12 cellular contexts compared by ENCODE assay signal in the genomic region with DNA sequence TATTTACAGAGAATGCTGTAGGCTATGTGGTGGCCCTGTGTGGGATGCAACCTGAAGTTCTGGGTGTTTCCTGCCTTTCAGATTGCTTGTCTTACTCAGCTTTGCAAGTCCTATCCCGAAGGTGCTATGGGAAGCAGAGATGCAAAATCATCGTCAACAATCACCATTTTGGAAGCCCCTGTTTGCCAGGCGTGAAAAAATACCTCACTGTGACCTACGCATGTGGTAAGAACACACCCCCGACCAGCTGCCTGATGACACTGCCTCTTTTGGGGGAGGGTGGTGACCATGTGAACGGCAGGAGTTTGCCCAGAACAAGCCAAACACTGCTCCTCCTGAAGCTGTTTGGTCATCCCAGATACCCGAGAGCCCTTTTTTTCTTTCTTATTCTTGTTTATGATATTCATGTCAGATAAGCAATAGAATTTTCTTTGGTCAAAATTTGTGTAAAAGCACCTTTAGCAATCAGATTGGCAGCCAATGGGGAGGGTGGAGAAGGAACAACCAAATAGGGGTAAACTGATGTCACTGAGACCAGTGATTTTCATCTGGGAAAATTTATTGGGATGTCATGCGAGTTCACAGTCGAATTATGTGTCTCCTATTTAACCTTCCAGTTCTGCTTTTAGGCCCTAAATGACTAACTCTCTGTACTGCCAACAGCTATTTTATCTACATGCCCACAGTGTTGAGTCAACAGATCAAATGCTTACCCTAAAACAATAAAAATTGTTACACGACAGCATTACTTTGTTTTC.
DNase-seq lines count a peak whose midpoint lies in the region; ATAC-seq, FAIRE-seq and TF ChIP-seq lines count a peak whose summit lies in the region.
"Had no signal": no experiment of that assay in that cellular context is flagged by ENCODE, and none has a peak within 500 bp of the region (broad histone marks: within the 10 kb centered on the region; RNA-seq: fewer than 3 reads in every experiment).

No MANE protein-coding gene starts in this region.

- BruUV-seq in endothelial cell of umbilical vein (replicated peaks; lab: Mats Ljungman, UMichigan), result TSS peak; percentile 28

- H3K4me3 ChIP-seq in endothelial cell of umbilical vein (replicated peaks in 1 of 3; ENCODE audit: insufficient read depth in 1 of 3, low read depth in 1 of 3, low read length in 3 of 3) (no peak overlapping the region), WERI-Rb-1 (ENCODE audit: low read depth, low read length) (no peak overlapping the region)

- peaks cover 6% of the 10 kb centered on the region for H3K4me1 Mint-ChIP-seq in progenitor cell of endocrine pancreas (ENCODE audit: low read depth)
- H3K4me1 Mint-ChIP-seq: naive B cell had no signal

- H3K4me3 Mint-ChIP-seq in progenitor cell of endocrine pancreas (ENCODE audit: low read depth), result no peak overlapping the region
- H3K4me3 Mint-ChIP-seq: central memory CD8-positive, alpha-beta T cell; naive B cell; type B pancreatic cell had no signal

- CTCF ChIA-PET in endothelial cell of umbilical vein (lab: Charles Lee), result interaction anchor here (1.0 to 1.7 kb wide), 7 partner anchors 17 to 103 kb away, joined by 3 to 8 read pairs (median 4); a partner anchor contains a TSS

- H3K9me3 Mint-ChIP-seq in progenitor cell of endocrine pancreas (ENCODE audit: low read depth), result no peaks in the 10 kb centered on the region
- H3K9me3 Mint-ChIP-seq: central memory CD8-positive, alpha-beta T cell; type B pancreatic cell had no signal

- no peak overlapping the region for H2AFZ ChIP-seq in endothelial cell of umbilical vein (ENCODE audit: low read depth, low read length)

- dilution Hi-C loops in endothelial cell of umbilical vein (cut with MboI; ENCODE audit: extremely low pct_ligation_motif_present, low sequenced_read_pairs), result no loop called here

- ATAC-seq in HG03439 (IDR thresholded peaks at IDR 0.05; ENCODE audit: unreplicated experiment), result no peak

- peak; percentile 20 for TF ChIP-seq POLR2A in endothelial cell of umbilical vein (IDR thresholded peaks at IDR 0.05; ENCODE audit: low read depth, low read length)

- FAIRE-seq in endothelial cell of umbilical vein (lab: Jason Lieb, UNC), result peak; percentile 88

- H3K27me3 Mint-ChIP-seq in progenitor cell of endocrine pancreas, result no peaks in the 10 kb centered on the region
- H3K27me3 Mint-ChIP-seq: central memory CD8-positive, alpha-beta T cell had no signal

- peak overlapping the region; percentile 51 for H3K27ac Mint-ChIP-seq in progenitor cell of endocrine pancreas
- H3K27ac Mint-ChIP-seq: naive B cell, type B pancreatic cell had no signal

- no peaks in the 10 kb centered on the region for H3K36me3 Mint-ChIP-seq in progenitor cell of endocrine pancreas (ENCODE audit: insufficient read depth)
- H3K36me3 Mint-ChIP-seq: naive B cell, type B pancreatic cell had no signal

- H3K27ac ChIP-seq in endothelial cell of umbilical vein (ENCODE audit: insufficient read depth, low read depth, low read length) (peak overlapping the region; percentile 95), WERI-Rb-1 (no peak overlapping the region)

- H3K79me2 ChIP-seq in endothelial cell of umbilical vein (ENCODE audit: control insufficient read depth, insufficient read depth, low read length), result peaks cover 9% of the 10 kb centered on the region

- peaks cover 73% of the 10 kb centered on the region for H3K4me1 ChIP-seq in endothelial cell of umbilical vein (ENCODE audit: control insufficient read depth, extremely low read depth, insufficient read depth, low read length)

- TF ChIP-seq CTCF in endothelial cell of umbilical vein (IDR thresholded peaks at IDR 0.05; ENCODE audit: extremely low read depth in 1 of 2, insufficient read depth in 1 of 2, low read depth in 1 of 2, low read length in 2 of 2) (no peak), progenitor cell of endocrine pancreas (IDR thresholded peaks at IDR 0.05; ENCODE audit: unreplicated experiment) (no peak), WERI-Rb-1 (IDR thresholded peaks at IDR 0.05; ENCODE audit: low read depth, low read length) (no peak)

- no peaks in the 10 kb centered on the region for H3K9me1 ChIP-seq in endothelial cell of umbilical vein (replicated peaks; ENCODE audit: control insufficient read depth, extremely low read depth, insufficient read depth, low read length)

- H3K9ac ChIP-seq in endothelial cell of umbilical vein (replicated peaks; ENCODE audit: extremely low read depth, insufficient read depth, low read length), result peak overlapping the region; percentile 70

- H3K36me3 ChIP-seq in endothelial cell of umbilical vein (ENCODE audit: control insufficient read depth in 2 of 2, extremely low read depth in 1 of 2, insufficient read depth in 2 of 2, low read length in 2 of 2) (peaks cover 0 to 3% of the 10 kb centered on the region in 2 experiments), WERI-Rb-1 (no peaks in the 10 kb centered on the region)

- POLR2A ChIA-PET in endothelial cell of umbilical vein (lab: Charles Lee), result interaction anchor here (1.0 kb wide), 1 partner anchor 11 kb away, joined by 3 read pairs; no protein-coding TSS in a partner anchor

- intact Hi-C loops in endothelial cell of umbilical vein (cut with micrococcal nuclease), result loop anchor here (1.0 to 5.0 kb wide), 4 partner anchors 31 to 80 kb away; no protein-coding TSS in a partner anchor

- no peaks in the 10 kb centered on the region for H4K20me1 ChIP-seq in endothelial cell of umbilical vein (replicated peaks; ENCODE audit: control insufficient read depth, extremely low read depth, insufficient read depth, low read length)

- H3K9me3 ChIP-seq in endothelial cell of umbilical vein (replicated peaks; ENCODE audit: control insufficient read depth, insufficient read depth, low read length), result no peaks in the 10 kb centered on the region
- H3K9me3 ChIP-seq in WERI-Rb-1 (ENCODE audit: severe bottlenecking), result peaks cover 2% of the 10 kb centered on the region

- H3K4me2 ChIP-seq in endothelial cell of umbilical vein (ENCODE audit: insufficient read depth, low read length), result peak overlapping the region; percentile 28

- H3K27me3 ChIP-seq in endothelial cell of umbilical vein (ENCODE audit: control insufficient read depth in 2 of 2, insufficient read depth in 2 of 2, low read length in 2 of 2) (no peaks in the 10 kb centered on the region), WERI-Rb-1 (ENCODE audit: insufficient read depth, low read depth, severe bottlenecking) (no peaks in the 10 kb centered on the region)

- DNase-seq in EL (peak; percentile 81), endothelial cell of umbilical vein (ENCODE audit: low read depth, low spot score) (peak; percentile 91), progenitor cell of endocrine pancreas (ENCODE audit: low spot score, unreplicated experiment) (no peak), Kasumi-1 (lab: John Stamatoyannopoulos, UW) (no peak), SW 1271 (lab: John Stamatoyannopoulos, UW) (no peak), WERI-Rb-1 (no peak)
- DNase-seq: naive B cell, NCI-H1694 treated with DMSO at 0.1 percent for 48 hours had no signal

TF ChIP-seq in PFSK-1, 5 proteins besides CTCF, POLR2A, EP300 and RAD21:
- TF ChIP-seq TAF1 (IDR thresholded peaks at IDR 0.05; ENCODE audit: borderline replicate concordance, insufficient read depth, low read length) (no peak), SIN3A (IDR thresholded peaks at IDR 0.05; ENCODE audit: borderline replicate concordance, insufficient read depth, low read length) (peak; percentile 77; the same call in 1 of the 2 replicates)
TF ChIP-seq in PFSK-1: peak in this region for 1.

TF ChIP-seq in endothelial cell of umbilical vein, 7 proteins besides CTCF, POLR2A, EP300 and RAD21:
- no peak for TF ChIP-seq EZH2 (IDR thresholded peaks at IDR 0.05; ENCODE audit: borderline replicate concordance, low read depth, low read length, severe bottlenecking)
- TF ChIP-seq GATA2 (IDR thresholded peaks at IDR 0.05; ENCODE audit: insufficient read depth, insufficient read length, low read depth, low read length), result peak; percentile 89
- TF ChIP-seq FOS (IDR thresholded peaks at IDR 0.05; ENCODE audit: borderline replicate concordance, insufficient read depth, low read length), result peak; percentile 70
- TF ChIP-seq MYC (IDR thresholded peaks at IDR 0.05; ENCODE audit: low read depth, low read length), result no peak
- TF ChIP-seq JUN (IDR thresholded peaks at IDR 0.05; ENCODE audit: borderline replicate concordance, insufficient read depth, insufficient read length, low read depth), result peak; percentile 69
- TF ChIP-seq, protein P1, sequence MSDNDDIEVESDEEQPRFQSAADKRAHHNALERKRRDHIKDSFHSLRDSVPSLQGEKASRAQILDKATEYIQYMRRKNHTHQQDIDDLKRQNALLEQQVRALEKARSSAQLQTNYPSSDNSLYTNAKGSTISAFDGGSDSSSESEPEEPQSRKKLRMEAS (IDR thresholded peaks at IDR 0.05; ENCODE audit: insufficient read depth, insufficient read length), result no peak
- peak; percentile 43 for TF ChIP-seq POLR2AphosphoS5 (IDR thresholded peaks at IDR 0.05; ENCODE audit: insufficient read depth, low read depth, low read length)

Comparison
In these comparisons a context has a peak if more than half of its experiments do, and no peak if none do; other contexts are left out.
1. DNase-seq: peak in EL (single experiment) and endothelial cell of umbilical vein (single experiment); none in progenitor cell of endocrine pancreas (single experiment), Kasumi-1 (0 of 2), SW 1271 (0 of 2) and WERI-Rb-1 (single experiment).